14 cellular contexts compared by ENCODE assay signal in genomic region chr10:43199088-43199683, GRCh38.
"Had no signal": no experiment of that assay in that cellular context is flagged by ENCODE, and none has a peak within 500 bp of the region (broad histone marks: within the 10 kb centered on the region; RNA-seq: fewer than 3 reads in every experiment).

No MANE protein-coding gene starts in this region.

- FAIRE-seq: colon had no signal

- ATAC-seq: left ventricle myocardium superior; stimulated activated effector memory CD8-positive, alpha-beta T cell treated with anti-CD3 and anti-CD28 coated beads, Interleukin-12 subunit alpha, Interleukin-12 subunit beta, amount 100 ng/mL, for 72 hours had no signal

- H3K9me3 Mint-ChIP-seq: activated B cell treated with CpG ODN at 0.5 μM for 24 hours; activated naive CD4-positive, alpha-beta T cell treated with anti-CD3 and anti-CD28 coated beads, Interleukin-2, amount 10 ng/mL, durations not matched to agents 7 days and 5 days; nephron progenitor cell; stimulated activated effector memory CD8-positive, alpha-beta T cell treated with anti-CD3 and anti-CD28 coated beads, Interleukin-12 subunit alpha, Interleukin-12 subunit beta, amount 100 ng/mL, for 72 hours had no signal

- DNase-seq: activated CD4-positive, alpha-beta T cell treated with anti-CD3 and anti-CD28 coated beads for 48 hours; nephron progenitor cell; stimulated activated CD4-positive, alpha-beta T cell treated with anti-CD3 and anti-CD28 coated beads, Interleukin-12 subunit alpha, Interleukin-12 subunit beta, amount 100 ng/mL, for 4 hours; stimulated activated CD4-positive, alpha-beta T cell treated with anti-CD3 and anti-CD28 coated beads, Interleukin-2, amount 100 ng/mL, for 24 hours; SW 1271; thyroid gland had no signal

- H3K27ac Mint-ChIP-seq: activated B cell treated with CpG ODN at 0.5 μM for 24 hours; activated naive CD4-positive, alpha-beta T cell treated with anti-CD3 and anti-CD28 coated beads, Interleukin-2, amount 10 ng/mL, durations not matched to agents 7 days and 5 days; nephron progenitor cell had no signal

- H3K27me3 Mint-ChIP-seq: activated B cell treated with CpG ODN at 0.5 μM for 24 hours had no signal

- H3K27ac ChIP-seq: adrenal gland, cardiac muscle cell, esophagus muscularis mucosa, thyroid gland had no signal

- H3K9me3 ChIP-seq: adrenal gland, esophagus muscularis mucosa, thyroid gland had no signal

- H3K4me3 ChIP-seq: adrenal gland, cardiac muscle cell, esophagus muscularis mucosa, thyroid gland had no signal

- H3K36me3 ChIP-seq: adrenal gland, cardiac muscle cell, thyroid gland had no signal

- H3K4me3 Mint-ChIP-seq: activated B cell treated with CpG ODN at 0.5 μM for 24 hours; activated naive CD4-positive, alpha-beta T cell treated with anti-CD3 and anti-CD28 coated beads, Interleukin-2, amount 10 ng/mL, durations not matched to agents 7 days and 5 days; nephron progenitor cell; stimulated activated effector memory CD8-positive, alpha-beta T cell treated with anti-CD3 and anti-CD28 coated beads, Interleukin-12 subunit alpha, Interleukin-12 subunit beta, amount 100 ng/mL, for 72 hours had no signal

- H3K27me3 ChIP-seq: adrenal gland, cardiac muscle cell, thyroid gland had no signal

- H3K36me3 Mint-ChIP-seq: activated naive CD4-positive, alpha-beta T cell treated with anti-CD3 and anti-CD28 coated beads, Interleukin-2, amount 10 ng/mL, durations not matched to agents 7 days and 5 days had no signal
